ENCODE assay signal across 8 cellular contexts in genomic region chr19:6460099-6460884, GRCh38. TPM values are rescaled to one million over a fixed set of nuclear protein-coding genes. Genes with fewer than 3 reads are reported as not detected.
DNase-seq lines count a peak whose midpoint lies in the region; ATAC-seq and TF ChIP-seq lines count a peak whose summit lies in the region.

No MANE protein-coding gene starts in this region.

- peaks cover 21% of the 10 kb centered on the region for H3K4me1 Mint-ChIP-seq in activated T-helper 1 cell treated with anti-CD3 and anti-CD28 coated beads, Interleukin-12 subunit alpha, Interleukin-12 subunit beta, Interleukin-2, Interleukin-4 antibody, amounts not matched to agents 30 ng/mL and 10 ng/mL and 1 ng/mL, durations not matched to agents 14 hours and 24 hours and 36 hours (ENCODE audit: low read depth)
- peaks cover 23 to 46% (median 32%) of the 10 kb centered on the region in 4 donors for H3K4me1 Mint-ChIP-seq in naive thymus-derived CD8-positive, alpha-beta T cell

- peak overlapping the region; percentile 89 for H3K27ac ChIP-seq in DND-41 (ENCODE audit: low read length)
- peak overlapping the region; percentile 76 for H3K27ac ChIP-seq in KOPT-K1 (ENCODE audit: low read depth, low read length, poor library complexity, severe bottlenecking)
- peak overlapping the region; percentile 85 to 94 (median 90) for H3K27ac ChIP-seq in Peyer's patch

- H3K27ac Mint-ChIP-seq in activated T-helper 1 cell treated with anti-CD3 and anti-CD28 coated beads, Interleukin-12 subunit alpha, Interleukin-12 subunit beta, Interleukin-2, Interleukin-4 antibody, amounts not matched to agents 30 ng/mL and 10 ng/mL and 1 ng/mL, durations not matched to agents 14 hours and 24 hours and 36 hours, result peak overlapping the region; percentile 84
- H3K27ac Mint-ChIP-seq in naive thymus-derived CD8-positive, alpha-beta T cell, result peak overlapping the region; percentile 88 to 98 (median 92)

- H2AFZ ChIP-seq in DND-41 (ENCODE audit: low read depth, low read length), result peak overlapping the region; percentile 99

- H3K4me3 ChIP-seq in DND-41 (ENCODE audit: low read depth in 1 of 2, low read length in 2 of 2) (peak overlapping the region; percentile 75 to 100; a peak in 3 of 4 replicates), Peyer's patch (peak overlapping the region; percentile 78 to 98 (median 78)), fibroblast of mammary gland (ENCODE audit: control insufficient read depth, low read depth, low read length) (peak overlapping the region; percentile 61)

- H3K36me3 Mint-ChIP-seq in activated T-helper 1 cell treated with anti-CD3 and anti-CD28 coated beads, Interleukin-12 subunit alpha, Interleukin-12 subunit beta, Interleukin-2, Interleukin-4 antibody, amounts not matched to agents 30 ng/mL and 10 ng/mL and 1 ng/mL, durations not matched to agents 14 hours and 24 hours and 36 hours (ENCODE audit: low read depth), result peaks cover 10% of the 10 kb centered on the region
- peaks cover 6 to 24% (median 14%) of the 10 kb centered on the region in 3 donors for H3K36me3 Mint-ChIP-seq in naive thymus-derived CD8-positive, alpha-beta T cell

- H3K4me2 ChIP-seq in DND-41 (ENCODE audit: insufficient read depth, low read length), result peak overlapping the region; percentile 100

- H3K36me3 ChIP-seq in DND-41 (ENCODE audit: insufficient read depth, low read length) (peaks cover 8% of the 10 kb centered on the region), KOPT-K1 (ENCODE audit: insufficient read depth, low read length) (peaks cover 10% of the 10 kb centered on the region; the same call in 1 of the 2 replicates), Peyer's patch (peaks cover 0 to 18% (median 0%) of the 10 kb centered on the region in 3 donors)

- peak; percentile 99 for DNase-seq in DND-41
- peak; percentile 96 to 99 (median 98) for DNase-seq in Peyer's patch
- DNase-seq in activated T-helper 1 cell treated with anti-CD3 and anti-CD28 coated beads, Interleukin-12 subunit alpha, Interleukin-12 subunit beta, Interleukin-2, Interleukin-4 antibody, amounts not matched to agents 30 ng/mL and 10 ng/mL and 1 ng/mL, durations not matched to agents 14 hours and 24 hours and 36 hours (ENCODE audit: low spot score), result peak; percentile 95
- DNase-seq in fibroblast of mammary gland (ENCODE audit: low read depth), result peak; percentile 96
- peak; percentile 92 to 98 (median 96) for DNase-seq in naive thymus-derived CD8-positive, alpha-beta T cell
- DNase-seq in stimulated activated naive CD4-positive, alpha-beta T cell (lab: John Stamatoyannopoulos, UW), result peak; percentile 92 to 99 (median 94)

- TF ChIP-seq CTCF in DND-41 (IDR thresholded peaks at IDR 0.05; ENCODE audit: borderline replicate concordance, extremely low read depth, low read length, poor library complexity, severe bottlenecking) (peak; percentile 79), Peyer's patch (IDR thresholded peaks at IDR 0.05) (peak; percentile 59 to 87 (median 82)), fibroblast of mammary gland (conservative IDR thresholded peaks at IDR 0.05; ENCODE audit: control insufficient read depth, insufficient read depth, low read depth, low read length) (peak; percentile 38)

- H3K27me3 ChIP-seq in DND-41 (ENCODE audit: insufficient read depth, low read length, poor library complexity) (no peaks in the 10 kb centered on the region), Peyer's patch (no peaks in the 10 kb centered on the region)

- H3K9me3 ChIP-seq in DND-41 (ENCODE audit: insufficient read depth, low read length, severe bottlenecking) (no peaks in the 10 kb centered on the region), KOPT-K1 (ENCODE audit: insufficient read depth, low read length, poor library complexity, severe bottlenecking) (no peaks in the 10 kb centered on the region), Peyer's patch (no peaks in the 10 kb centered on the region)

- peak overlapping the region; percentile 71 for H3K9ac ChIP-seq in DND-41 (ENCODE audit: low read depth, low read length)

- TF ChIP-seq POLR2A in Peyer's patch (IDR thresholded peaks at IDR 0.05), result peak; percentile 61 to 76

- peaks cover 4% of the 10 kb centered on the region for H3K27me3 Mint-ChIP-seq in activated T-helper 1 cell treated with anti-CD3 and anti-CD28 coated beads, Interleukin-12 subunit alpha, Interleukin-12 subunit beta, Interleukin-2, Interleukin-4 antibody, amounts not matched to agents 30 ng/mL and 10 ng/mL and 1 ng/mL, durations not matched to agents 14 hours and 24 hours and 36 hours (ENCODE audit: insufficient read depth)
- H3K27me3 Mint-ChIP-seq in naive thymus-derived CD8-positive, alpha-beta T cell, result no peaks in the 10 kb centered on the region

- H4K20me1 ChIP-seq in DND-41 (ENCODE audit: insufficient read depth, low read length), result no peaks in the 10 kb centered on the region

- intact Hi-C loops in activated T-helper 1 cell treated with anti-CD3 and anti-CD28 coated beads, Interleukin-12 subunit alpha, Interleukin-12 subunit beta, Interleukin-2, Interleukin-4 antibody, amounts not matched to agents 30 ng/mL and 10 ng/mL and 1 ng/mL, durations not matched to agents 14 hours and 24 hours and 36 hours (cut with micrococcal nuclease), result loop anchor here (1.0 kb wide), 12 partner anchors 16 to 556 kb away; partner anchors contain the start of genes CLPP, DENND1C, GPR108 and GTF2F1

- POLR2A ChIA-PET in naive thymus-derived CD8-positive, alpha-beta T cell (lab: Charles Lee), result interaction anchor here (0.6 to 2.7 kb wide), 12 partner anchors 21 to 1463 kb away, joined by 3 to 24 read pairs (median 4); partner anchors contain the start of genes ALKBH7, DENND1C, KHSRP and TUBB4A

- peaks cover 4% of the 10 kb centered on the region; the same call in 1 of the 2 replicates for H3K79me2 ChIP-seq in DND-41 (ENCODE audit: insufficient read depth, low read length)

- peak overlapping the region; percentile 89 for H3K4me3 Mint-ChIP-seq in activated T-helper 1 cell treated with anti-CD3 and anti-CD28 coated beads, Interleukin-12 subunit alpha, Interleukin-12 subunit beta, Interleukin-2, Interleukin-4 antibody, amounts not matched to agents 30 ng/mL and 10 ng/mL and 1 ng/mL, durations not matched to agents 14 hours and 24 hours and 36 hours
- H3K4me3 Mint-ChIP-seq in naive thymus-derived CD8-positive, alpha-beta T cell, result peak overlapping the region; percentile 91 to 100 (median 96)

- peaks cover 2% of the 10 kb centered on the region for H3K9me3 Mint-ChIP-seq in activated T-helper 1 cell treated with anti-CD3 and anti-CD28 coated beads, Interleukin-12 subunit alpha, Interleukin-12 subunit beta, Interleukin-2, Interleukin-4 antibody, amounts not matched to agents 30 ng/mL and 10 ng/mL and 1 ng/mL, durations not matched to agents 14 hours and 24 hours and 36 hours
- peaks cover 0 to 6% (median 2%) of the 10 kb centered on the region in 9 donors for H3K9me3 Mint-ChIP-seq in naive thymus-derived CD8-positive, alpha-beta T cell

- H3K4me1 ChIP-seq in DND-41 (ENCODE audit: insufficient read depth, low read length), result peaks cover 25% of the 10 kb centered on the region
- peaks cover 0 to 13% (median 8%) of the 10 kb centered on the region in 4 donors for H3K4me1 ChIP-seq in Peyer's patch

- ATAC-seq in DND-41 (ENCODE audit: insufficient read depth, low read depth), result peak; percentile 88
- peak; percentile 68 for ATAC-seq in GM21737 (IDR thresholded peaks at IDR 0.05; ENCODE audit: unreplicated experiment)
- peak; percentile 84 to 85 for ATAC-seq in naive thymus-derived CD8-positive, alpha-beta T cell

RNA-seq across cellular contexts. Expression of gene SLC25A23, which starts 0.7 kb away (rescaled TPM):
- 100 to 1,000 TPM in 3 of 4 donors, 10 to 100 TPM in 1; 69.3 to 209 (median 122) TPM for total RNA-seq in Peyer's patch
- 18.6 and 20.3 TPM in 2 replicates for total RNA-seq in activated T-helper 1 cell treated with anti-CD3 and anti-CD28 coated beads, Interleukin-12 subunit alpha, Interleukin-12 subunit beta, Interleukin-2, Interleukin-4 antibody, amounts not matched to agents 30 ng/mL and 10 ng/mL and 1 ng/mL, durations not matched to agents 14 hours and 24 hours and 36 hours
- total RNA-seq in naive thymus-derived CD8-positive, alpha-beta T cell, result 10 to 100 TPM; 19.0 to 24.5 TPM
- polyA plus RNA-seq in naive thymus-derived CD8-positive, alpha-beta T cell, result 10 to 100 TPM; 14.6 to 29.6 (median 15.9) TPM

RNA-seq across cellular contexts. Expression of gene CRB3, which starts 3.8 kb away (rescaled TPM):
- 100 to 1,000 TPM in 3 of 4 donors, 10 to 100 TPM in 1; 21.5 to 245 (median 190) TPM for total RNA-seq in Peyer's patch
- total RNA-seq in activated T-helper 1 cell treated with anti-CD3 and anti-CD28 coated beads, Interleukin-12 subunit alpha, Interleukin-12 subunit beta, Interleukin-2, Interleukin-4 antibody, amounts not matched to agents 30 ng/mL and 10 ng/mL and 1 ng/mL, durations not matched to agents 14 hours and 24 hours and 36 hours, result 0.29 and 0.39 TPM in 2 replicates
- 10 to 100 TPM in 1 of 2 experiments, 1 to 10 TPM in 1; 8.5 to 10.5 TPM for total RNA-seq in naive thymus-derived CD8-positive, alpha-beta T cell
- polyA plus RNA-seq in naive thymus-derived CD8-positive, alpha-beta T cell, result 1 to 10 TPM; 4.3 to 5.8 (median 5.7) TPM

RNA-seq across cellular contexts. Expression of gene DENND1C, which starts 21.3 kb away (rescaled TPM):
- total RNA-seq in Peyer's patch, result 10 to 100 TPM in 1 of 4 donors, 1 to 10 TPM in 3; 4.5 to 25.6 (median 8.2) TPM
- total RNA-seq in activated T-helper 1 cell treated with anti-CD3 and anti-CD28 coated beads, Interleukin-12 subunit alpha, Interleukin-12 subunit beta, Interleukin-2, Interleukin-4 antibody, amounts not matched to agents 30 ng/mL and 10 ng/mL and 1 ng/mL, durations not matched to agents 14 hours and 24 hours and 36 hours, result 68.4 and 75.6 TPM in 2 replicates
- 100 to 1,000 TPM; 105 to 110 TPM for total RNA-seq in naive thymus-derived CD8-positive, alpha-beta T cell
- 100 to 1,000 TPM in 1 of 3 donors, 10 to 100 TPM in 2; 35.4 to 106 (median 67.7) TPM for polyA plus RNA-seq in naive thymus-derived CD8-positive, alpha-beta T cell

RNA-seq across cellular contexts. Expression of gene SLC25A41, which starts 26.7 kb away (rescaled TPM):
- total RNA-seq in Peyer's patch, result 1 to 10 TPM in 1 of 4 donors, not detected in 3; 2.5 TPM
- 0.24 and 0.31 TPM in 2 replicates for total RNA-seq in activated T-helper 1 cell treated with anti-CD3 and anti-CD28 coated beads, Interleukin-12 subunit alpha, Interleukin-12 subunit beta, Interleukin-2, Interleukin-4 antibody, amounts not matched to agents 30 ng/mL and 10 ng/mL and 1 ng/mL, durations not matched to agents 14 hours and 24 hours and 36 hours
- under 1 TPM; 0.62 to 0.96 TPM for total RNA-seq in naive thymus-derived CD8-positive, alpha-beta T cell
- under 1 TPM in 1 of 3 donors, not detected in 2; 0.38 TPM for polyA plus RNA-seq in naive thymus-derived CD8-positive, alpha-beta T cell

RNA-seq across cellular contexts. Expression of gene KHSRP, which starts 35.7 kb away (rescaled TPM):
- total RNA-seq in Peyer's patch, result 100 to 1,000 TPM in 3 of 4 donors, 10 to 100 TPM in 1; 91.2 to 162 (median 118) TPM
- 415 and 424 TPM in 2 replicates for total RNA-seq in activated T-helper 1 cell treated with anti-CD3 and anti-CD28 coated beads, Interleukin-12 subunit alpha, Interleukin-12 subunit beta, Interleukin-2, Interleukin-4 antibody, amounts not matched to agents 30 ng/mL and 10 ng/mL and 1 ng/mL, durations not matched to agents 14 hours and 24 hours and 36 hours
- total RNA-seq in naive thymus-derived CD8-positive, alpha-beta T cell, result 100 to 1,000 TPM; 159 to 167 TPM
- 10 to 100 TPM; 14.5 to 26.2 (median 14.7) TPM for polyA plus RNA-seq in naive thymus-derived CD8-positive, alpha-beta T cell

Comparison
In these comparisons a context has a peak if more than half of its experiments do, and no peak if none do; other contexts are left out.
1. Peak in every context shown above with its lines: DNase-seq, ATAC-seq, H3K4me3 ChIP-seq and H3K27ac ChIP-seq.